Comparison of ENCODE assay signal across 1 cellular context in the genomic region with DNA sequence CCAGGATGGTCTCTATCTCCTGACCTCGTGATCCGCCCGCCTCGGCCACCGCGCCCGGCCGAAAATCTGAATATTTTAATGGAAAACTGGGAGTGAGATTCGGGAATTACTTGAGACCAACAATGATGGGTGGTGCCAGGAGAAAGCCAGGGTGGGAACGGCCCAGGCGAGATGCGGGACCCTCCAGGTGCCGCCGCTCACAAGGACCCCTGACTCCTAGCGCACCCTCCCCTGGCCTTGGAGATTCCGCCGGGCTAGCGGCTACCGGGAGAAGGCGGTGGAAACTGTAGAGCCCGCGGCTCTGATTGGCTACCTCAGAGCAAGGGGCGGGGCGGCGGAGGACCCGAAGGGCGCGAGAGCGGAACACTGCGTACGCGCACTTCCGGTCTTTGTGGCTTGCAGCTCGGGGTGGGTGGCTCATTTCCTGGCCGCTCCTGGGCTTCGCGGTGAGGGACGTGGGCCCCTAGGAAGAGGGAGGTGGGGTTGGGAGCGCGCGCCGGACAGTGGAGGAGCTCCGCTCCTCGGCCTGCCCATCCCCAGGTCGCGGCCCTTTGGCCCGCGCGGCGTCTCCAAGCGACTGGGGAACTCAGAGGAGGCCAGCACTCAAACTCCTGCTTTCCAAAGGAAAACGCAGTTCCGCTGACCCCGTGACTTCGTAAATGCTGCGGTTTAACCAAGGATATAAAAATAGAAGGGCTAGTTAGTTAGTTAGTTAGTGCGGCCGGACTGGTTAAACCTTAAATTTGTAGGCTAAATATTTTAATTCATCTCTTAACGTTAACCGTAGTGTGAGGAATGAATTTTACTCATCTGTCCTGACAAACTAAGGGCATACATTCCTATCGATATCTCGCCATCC.
TF ChIP-seq lines count a peak whose summit lies in the region.

A gene (plus strand): TSS at position 371 of the 859 bp plus-strand sequence. CDS start 1,437 bp downstream, outside the sequence.

TF ChIP-seq in HEK293, 187 proteins besides CTCF, POLR2A, EP300 and RAD21 (continued from another document and continues in another):
- TF ChIP-seq ZNF311 (tag by site-specific recombination; IDR thresholded peaks at IDR 0.05; ENCODE audit: borderline replicate concordance) (no peak), ZNF555 (tag by site-specific recombination; conservative IDR thresholded peaks at IDR 0.05) (no peak), ZNF292 (tag by site-specific recombination; IDR thresholded peaks at IDR 0.05; ENCODE audit: borderline replicate concordance, low read depth) (no peak), ZFP41 (tag by site-specific recombination; IDR thresholded peaks at IDR 0.05; ENCODE audit: borderline replicate concordance) (no peak), ZNF473 (tag by site-specific recombination; IDR thresholded peaks at IDR 0.05) (no peak), ZNF394 (tag by site-specific recombination; IDR thresholded peaks at IDR 0.05; ENCODE audit: borderline replicate concordance) (peak; percentile 65; the same call in 1 of the 2 replicates), ZNF529 (tag by site-specific recombination; IDR thresholded peaks at IDR 0.05; ENCODE audit: insufficient replicate concordance) (no peak), ZNF629 (tag by site-specific recombination; IDR thresholded peaks at IDR 0.05) (peak; percentile 55), HOXD13 (CRISPR knock-in tag; IDR thresholded peaks at IDR 0.05; ENCODE audit: borderline replicate concordance) (no peak), ZNF133 (tag by site-specific recombination; IDR thresholded peaks at IDR 0.05) (no peak), ZNF175 (tag by site-specific recombination; IDR thresholded peaks at IDR 0.05) (no peak), ZNF585B (tag by site-specific recombination; IDR thresholded peaks at IDR 0.05) (no peak), ZIC2 (tag by site-specific recombination; IDR thresholded peaks at IDR 0.05) (peak; percentile 9; the same call in 1 of the 2 replicates), ZNF221 (tag by site-specific recombination; IDR thresholded peaks at IDR 0.05; ENCODE audit: borderline replicate concordance) (no peak), ZNF561 (tag by site-specific recombination; IDR thresholded peaks at IDR 0.05; ENCODE audit: borderline replicate concordance) (no peak), SALL2 (tag by site-specific recombination; IDR thresholded peaks at IDR 0.05; ENCODE audit: borderline replicate concordance) (no peak), SP2 (tag by site-specific recombination; IDR thresholded peaks at IDR 0.05) (peak; percentile 91), ZNF624 (tag by site-specific recombination; IDR thresholded peaks at IDR 0.05) (no peak), ZNF776 (tag by site-specific recombination; IDR thresholded peaks at IDR 0.05; ENCODE audit: borderline replicate concordance) (no peak), ZNF16 (tag by site-specific recombination; IDR thresholded peaks at IDR 0.05; ENCODE audit: low read depth) (no peak), ZNF302 (tag by site-specific recombination; IDR thresholded peaks at IDR 0.05; ENCODE audit: low read depth) (no peak), SP3 (tag by site-specific recombination; IDR thresholded peaks at IDR 0.05) (peak; percentile 68), ZNF248 (tag by site-specific recombination; IDR thresholded peaks at IDR 0.05) (no peak), ZNF791 (tag by site-specific recombination; IDR thresholded peaks at IDR 0.05) (no peak), ZNF530 (tag by site-specific recombination; IDR thresholded peaks at IDR 0.05; ENCODE audit: low read depth) (no peak)
- TF ChIP-seq, protein P1, sequence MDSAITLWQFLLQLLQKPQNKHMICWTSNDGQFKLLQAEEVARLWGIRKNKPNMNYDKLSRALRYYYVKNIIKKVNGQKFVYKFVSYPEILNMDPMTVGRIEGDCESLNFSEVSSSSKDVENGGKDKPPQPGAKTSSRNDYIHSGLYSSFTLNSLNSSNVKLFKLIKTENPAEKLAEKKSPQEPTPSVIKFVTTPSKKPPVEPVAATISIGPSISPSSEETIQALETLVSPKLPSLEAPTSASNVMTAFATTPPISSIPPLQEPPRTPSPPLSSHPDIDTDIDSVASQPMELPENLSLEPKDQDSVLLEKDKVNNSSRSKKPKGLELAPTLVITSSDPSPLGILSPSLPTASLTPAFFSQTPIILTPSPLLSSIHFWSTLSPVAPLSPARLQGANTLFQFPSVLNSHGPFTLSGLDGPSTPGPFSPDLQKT (IDR thresholded peaks at IDR 0.05; ENCODE audit: borderline replicate concordance, low read depth, low read length): peak; percentile 63; the same call in 1 of the 2 replicates
- TF ChIP-seq, protein P2, sequence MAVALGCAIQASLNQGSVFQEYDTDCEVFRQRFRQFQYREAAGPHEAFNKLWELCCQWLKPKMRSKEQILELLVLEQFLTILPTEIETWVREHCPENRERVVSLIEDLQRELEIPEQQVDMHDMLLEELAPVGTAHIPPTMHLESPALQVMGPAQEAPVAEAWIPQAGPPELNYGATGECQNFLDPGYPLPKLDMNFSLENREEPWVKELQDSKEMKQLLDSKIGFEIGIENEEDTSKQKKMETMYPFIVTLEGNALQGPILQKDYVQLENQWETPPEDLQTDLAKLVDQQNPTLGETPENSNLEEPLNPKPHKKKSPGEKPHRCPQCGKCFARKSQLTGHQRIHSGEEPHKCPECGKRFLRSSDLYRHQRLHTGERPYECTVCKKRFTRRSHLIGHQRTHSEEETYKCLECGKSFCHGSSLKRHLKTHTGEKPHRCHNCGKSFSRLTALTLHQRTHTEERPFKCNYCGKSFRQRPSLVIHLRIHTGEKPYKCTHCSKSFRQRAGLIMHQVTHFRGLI (tag by site-specific recombination; IDR thresholded peaks at IDR 0.05): no peak
- TF ChIP-seq, protein P3, sequence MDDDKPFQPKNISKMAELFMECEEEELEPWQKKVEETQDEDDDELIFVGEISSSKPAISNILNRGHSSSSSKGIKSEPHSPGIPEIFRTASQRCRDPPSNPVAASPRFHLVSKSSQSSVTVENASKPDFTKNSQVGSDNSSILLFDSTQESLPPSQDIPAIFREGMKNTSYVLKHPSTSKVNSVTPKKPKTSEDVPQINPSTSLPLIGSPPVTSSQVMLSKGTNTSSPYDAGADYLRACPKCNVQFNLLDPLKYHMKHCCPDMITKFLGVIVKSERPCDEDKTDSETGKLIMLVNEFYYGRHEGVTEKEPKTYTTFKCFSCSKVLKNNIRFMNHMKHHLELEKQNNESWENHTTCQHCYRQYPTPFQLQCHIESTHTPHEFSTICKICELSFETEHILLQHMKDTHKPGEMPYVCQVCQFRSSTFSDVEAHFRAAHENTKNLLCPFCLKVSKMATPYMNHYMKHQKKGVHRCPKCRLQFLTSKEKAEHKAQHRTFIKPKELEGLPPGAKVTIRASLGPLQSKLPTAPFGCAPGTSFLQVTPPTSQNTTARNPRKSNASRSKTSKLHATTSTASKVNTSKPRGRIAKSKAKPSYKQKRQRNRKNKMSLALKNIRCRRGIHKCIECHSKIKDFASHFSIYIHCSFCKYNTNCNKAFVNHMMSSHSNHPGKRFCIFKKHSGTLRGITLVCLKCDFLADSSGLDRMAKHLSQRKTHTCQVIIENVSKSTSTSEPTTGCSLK (tag by site-specific recombination; IDR thresholded peaks at IDR 0.05): no peak
- TF ChIP-seq, protein P4, sequence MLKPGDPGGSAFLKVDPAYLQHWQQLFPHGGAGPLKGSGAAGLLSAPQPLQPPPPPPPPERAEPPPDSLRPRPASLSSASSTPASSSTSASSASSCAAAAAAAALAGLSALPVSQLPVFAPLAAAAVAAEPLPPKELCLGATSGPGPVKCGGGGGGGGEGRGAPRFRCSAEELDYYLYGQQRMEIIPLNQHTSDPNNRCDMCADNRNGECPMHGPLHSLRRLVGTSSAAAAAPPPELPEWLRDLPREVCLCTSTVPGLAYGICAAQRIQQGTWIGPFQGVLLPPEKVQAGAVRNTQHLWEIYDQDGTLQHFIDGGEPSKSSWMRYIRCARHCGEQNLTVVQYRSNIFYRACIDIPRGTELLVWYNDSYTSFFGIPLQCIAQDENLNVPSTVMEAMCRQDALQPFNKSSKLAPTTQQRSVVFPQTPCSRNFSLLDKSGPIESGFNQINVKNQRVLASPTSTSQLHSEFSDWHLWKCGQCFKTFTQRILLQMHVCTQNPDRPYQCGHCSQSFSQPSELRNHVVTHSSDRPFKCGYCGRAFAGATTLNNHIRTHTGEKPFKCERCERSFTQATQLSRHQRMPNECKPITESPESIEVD (tag by site-specific recombination; IDR thresholded peaks at IDR 0.05): no peak
- TF ChIP-seq, protein P5, sequence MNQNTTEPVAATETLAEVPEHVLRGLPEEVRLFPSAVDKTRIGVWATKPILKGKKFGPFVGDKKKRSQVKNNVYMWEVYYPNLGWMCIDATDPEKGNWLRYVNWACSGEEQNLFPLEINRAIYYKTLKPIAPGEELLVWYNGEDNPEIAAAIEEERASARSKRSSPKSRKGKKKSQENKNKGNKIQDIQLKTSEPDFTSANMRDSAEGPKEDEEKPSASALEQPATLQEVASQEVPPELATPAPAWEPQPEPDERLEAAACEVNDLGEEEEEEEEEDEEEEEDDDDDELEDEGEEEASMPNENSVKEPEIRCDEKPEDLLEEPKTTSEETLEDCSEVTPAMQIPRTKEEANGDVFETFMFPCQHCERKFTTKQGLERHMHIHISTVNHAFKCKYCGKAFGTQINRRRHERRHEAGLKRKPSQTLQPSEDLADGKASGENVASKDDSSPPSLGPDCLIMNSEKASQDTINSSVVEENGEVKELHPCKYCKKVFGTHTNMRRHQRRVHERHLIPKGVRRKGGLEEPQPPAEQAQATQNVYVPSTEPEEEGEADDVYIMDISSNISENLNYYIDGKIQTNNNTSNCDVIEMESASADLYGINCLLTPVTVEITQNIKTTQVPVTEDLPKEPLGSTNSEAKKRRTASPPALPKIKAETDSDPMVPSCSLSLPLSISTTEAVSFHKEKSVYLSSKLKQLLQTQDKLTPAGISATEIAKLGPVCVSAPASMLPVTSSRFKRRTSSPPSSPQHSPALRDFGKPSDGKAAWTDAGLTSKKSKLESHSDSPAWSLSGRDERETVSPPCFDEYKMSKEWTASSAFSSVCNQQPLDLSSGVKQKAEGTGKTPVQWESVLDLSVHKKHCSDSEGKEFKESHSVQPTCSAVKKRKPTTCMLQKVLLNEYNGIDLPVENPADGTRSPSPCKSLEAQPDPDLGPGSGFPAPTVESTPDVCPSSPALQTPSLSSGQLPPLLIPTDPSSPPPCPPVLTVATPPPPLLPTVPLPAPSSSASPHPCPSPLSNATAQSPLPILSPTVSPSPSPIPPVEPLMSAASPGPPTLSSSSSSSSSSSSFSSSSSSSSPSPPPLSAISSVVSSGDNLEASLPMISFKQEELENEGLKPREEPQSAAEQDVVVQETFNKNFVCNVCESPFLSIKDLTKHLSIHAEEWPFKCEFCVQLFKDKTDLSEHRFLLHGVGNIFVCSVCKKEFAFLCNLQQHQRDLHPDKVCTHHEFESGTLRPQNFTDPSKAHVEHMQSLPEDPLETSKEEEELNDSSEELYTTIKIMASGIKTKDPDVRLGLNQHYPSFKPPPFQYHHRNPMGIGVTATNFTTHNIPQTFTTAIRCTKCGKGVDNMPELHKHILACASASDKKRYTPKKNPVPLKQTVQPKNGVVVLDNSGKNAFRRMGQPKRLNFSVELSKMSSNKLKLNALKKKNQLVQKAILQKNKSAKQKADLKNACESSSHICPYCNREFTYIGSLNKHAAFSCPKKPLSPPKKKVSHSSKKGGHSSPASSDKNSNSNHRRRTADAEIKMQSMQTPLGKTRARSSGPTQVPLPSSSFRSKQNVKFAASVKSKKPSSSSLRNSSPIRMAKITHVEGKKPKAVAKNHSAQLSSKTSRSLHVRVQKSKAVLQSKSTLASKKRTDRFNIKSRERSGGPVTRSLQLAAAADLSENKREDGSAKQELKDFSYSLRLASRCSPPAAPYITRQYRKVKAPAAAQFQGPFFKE (tag by site-specific recombination; IDR thresholded peaks at IDR 0.05; ENCODE audit: borderline replicate concordance): no peak
- TF ChIP-seq, protein P6, sequence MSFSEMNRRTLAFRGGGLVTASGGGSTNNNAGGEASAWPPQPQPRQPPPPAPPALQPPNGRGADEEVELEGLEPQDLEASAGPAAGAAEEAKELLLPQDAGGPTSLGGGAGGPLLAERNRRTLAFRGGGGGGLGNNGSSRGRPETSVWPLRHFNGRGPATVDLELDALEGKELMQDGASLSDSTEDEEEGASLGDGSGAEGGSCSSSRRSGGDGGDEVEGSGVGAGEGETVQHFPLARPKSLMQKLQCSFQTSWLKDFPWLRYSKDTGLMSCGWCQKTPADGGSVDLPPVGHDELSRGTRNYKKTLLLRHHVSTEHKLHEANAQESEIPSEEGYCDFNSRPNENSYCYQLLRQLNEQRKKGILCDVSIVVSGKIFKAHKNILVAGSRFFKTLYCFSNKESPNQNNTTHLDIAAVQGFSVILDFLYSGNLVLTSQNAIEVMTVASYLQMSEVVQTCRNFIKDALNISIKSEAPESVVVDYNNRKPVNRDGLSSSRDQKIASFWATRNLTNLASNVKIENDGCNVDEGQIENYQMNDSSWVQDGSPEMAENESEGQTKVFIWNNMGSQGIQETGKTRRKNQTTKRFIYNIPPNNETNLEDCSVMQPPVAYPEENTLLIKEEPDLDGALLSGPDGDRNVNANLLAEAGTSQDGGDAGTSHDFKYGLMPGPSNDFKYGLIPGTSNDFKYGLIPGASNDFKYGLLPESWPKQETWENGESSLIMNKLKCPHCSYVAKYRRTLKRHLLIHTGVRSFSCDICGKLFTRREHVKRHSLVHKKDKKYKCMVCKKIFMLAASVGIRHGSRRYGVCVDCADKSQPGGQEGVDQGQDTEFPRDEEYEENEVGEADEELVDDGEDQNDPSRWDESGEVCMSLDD (tag by site-specific recombination; IDR thresholded peaks at IDR 0.05): 0 out of 2 replicates have a peak, but pooled peaks have one; percentile 33
- TF ChIP-seq, protein P7, sequence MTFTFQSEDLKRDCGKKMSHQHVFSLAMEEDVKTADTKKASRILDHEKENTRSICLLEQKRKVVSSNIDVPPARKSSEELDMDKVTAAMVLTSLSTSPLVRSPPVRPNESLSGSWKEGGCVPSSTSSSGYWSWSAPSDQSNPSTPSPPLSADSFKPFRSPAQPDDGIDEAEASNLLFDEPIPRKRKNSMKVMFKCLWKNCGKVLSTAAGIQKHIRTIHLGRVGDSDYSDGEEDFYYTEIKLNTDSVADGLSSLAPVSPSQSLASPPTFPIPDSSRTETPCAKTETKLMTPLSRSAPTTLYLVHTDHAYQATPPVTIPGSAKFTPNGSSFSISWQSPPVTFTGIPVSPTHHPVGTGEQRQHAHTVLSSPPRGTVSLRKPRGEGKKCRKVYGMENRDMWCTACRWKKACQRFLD (tag by site-specific recombination; IDR thresholded peaks at IDR 0.05): no peak
- TF ChIP-seq, protein P8, sequence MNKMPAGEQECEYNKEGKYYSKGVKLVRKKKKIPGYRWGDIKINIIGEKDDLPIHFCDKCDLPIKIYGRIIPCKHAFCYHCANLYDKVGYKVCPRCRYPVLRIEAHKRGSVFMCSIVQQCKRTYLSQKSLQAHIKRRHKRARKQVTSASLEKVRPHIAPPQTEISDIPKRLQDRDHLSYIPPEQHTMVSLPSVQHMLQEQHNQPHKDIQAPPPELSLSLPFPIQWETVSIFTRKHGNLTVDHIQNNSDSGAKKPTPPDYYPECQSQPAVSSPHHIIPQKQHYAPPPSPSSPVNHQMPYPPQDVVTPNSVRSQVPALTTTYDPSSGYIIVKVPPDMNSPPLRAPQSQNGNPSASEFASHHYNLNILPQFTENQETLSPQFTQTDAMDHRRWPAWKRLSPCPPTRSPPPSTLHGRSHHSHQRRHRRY (tag by site-specific recombination; IDR thresholded peaks at IDR 0.05): no peak
